17 cellular contexts compared by ENCODE assay signal in the genomic region with DNA sequence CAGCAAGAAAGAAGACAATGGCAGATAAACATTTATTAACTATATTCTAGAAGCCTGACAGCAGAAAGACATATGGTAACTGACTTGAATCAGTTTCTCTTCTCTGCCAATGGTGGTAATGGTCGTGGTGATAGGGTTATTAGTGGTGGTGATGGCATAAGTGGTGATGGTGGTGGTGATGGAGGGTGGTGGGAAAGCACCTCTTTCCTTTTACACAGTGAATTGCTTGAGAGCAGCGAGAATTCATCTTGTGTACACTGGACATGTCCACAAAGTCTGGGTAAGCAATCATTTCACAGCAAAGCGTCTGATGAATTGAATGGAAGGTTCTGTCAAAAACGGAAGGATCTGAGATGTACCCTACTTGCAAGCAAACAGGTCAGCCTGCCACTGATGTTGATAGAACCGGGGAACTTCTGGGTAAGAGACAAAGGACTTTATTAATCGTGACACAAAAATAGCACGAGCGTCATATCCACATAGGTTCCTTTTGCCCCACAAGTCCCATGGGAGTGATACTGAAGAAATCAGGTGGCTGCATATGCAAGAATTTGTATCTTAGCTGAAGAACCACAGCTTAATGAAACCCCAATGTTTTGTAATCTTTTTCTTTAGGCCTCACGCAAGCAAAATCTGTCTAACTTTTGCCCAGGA. TPM values are rescaled to one million over a fixed set of nuclear protein-coding genes. Genes with fewer than 3 reads are reported as not detected.
A peak's percentile ranks its signal among the peaks of the same experiment; 100 is the strongest.
DNase-seq lines count a peak whose midpoint lies in the region; ATAC-seq and TF ChIP-seq lines count a peak whose summit lies in the region.
"Had no signal": no experiment of that assay in that cellular context is flagged by ENCODE, and none has a peak within 500 bp of the region (broad histone marks: within the 10 kb centered on the region; RNA-seq: fewer than 3 reads in every experiment).

No MANE protein-coding gene starts in this region.

- no peaks in the 10 kb centered on the region for H3K9me2 ChIP-seq in Karpas-422 (replicated peaks; ENCODE audit: insufficient read depth, low read length)

- no peaks in the 10 kb centered on the region for H4K20me1 ChIP-seq in Karpas-422 (ENCODE audit: insufficient read depth, low read depth, low read length)

- H3K9me3 ChIP-seq in Karpas-422 (ENCODE audit: low read length) (no peaks in the 10 kb centered on the region), left ventricle myocardium inferior (replicated peaks) (no peaks in the 10 kb centered on the region)
- H3K9me3 ChIP-seq: SJCRH30, spleen had no signal

- DNase-seq in Karpas-422 (peak; percentile 83), OCI-M2 (lab: John Stamatoyannopoulos, UW; ENCODE audit: unreplicated experiment) (no peak), left ventricle myocardium inferior (no peak)
- DNase-seq in activated T-cell treated with anti-CD3 and anti-CD28 coated beads, Interleukin-2, amount 50 U/mL, for 72 hours = no peak
- DNase-seq: activated naive CD4-positive, alpha-beta T cell treated with anti-CD3 and anti-CD28 coated beads, Interleukin-2, amount 10 ng/mL, durations not matched to agents 7 days and 5 days; AML-193; GF-D8; islet precursor cell; NCI-H748 treated with DMSO at 0.1 percent for 48 hours; SJCRH30; spleen; stimulated activated CD8-positive, alpha-beta memory T cell treated with anti-CD3 and anti-CD28 coated beads, Interleukin-4, amount 100 ng/mL, for 48 hours had no signal

- H3K4me3 Mint-ChIP-seq in activated T-cell treated with anti-CD3 and anti-CD28 coated beads, Interleukin-2, amount 50 U/mL, for 72 hours = no peak overlapping the region
- H3K4me3 Mint-ChIP-seq in activated T-helper 17 cell treated with anti-CD3 and anti-CD28 coated beads, Interleukin-2, amount 50 U/mL, for 72 hours = no peak overlapping the region
- H3K4me3 Mint-ChIP-seq: activated naive CD4-positive, alpha-beta T cell treated with anti-CD3 and anti-CD28 coated beads, Interleukin-2, amount 10 ng/mL, durations not matched to agents 7 days and 5 days; neural progenitor cell had no signal

- ATAC-seq in GM18505 (IDR thresholded peaks at IDR 0.05; ENCODE audit: unreplicated experiment) (peak; percentile 66), GM21367 (IDR thresholded peaks at IDR 0.05; ENCODE audit: unreplicated experiment) (peak; percentile 54), HG02943 (IDR thresholded peaks at IDR 0.05; ENCODE audit: low read depth, unreplicated experiment) (peak; percentile 78)
- no peak for ATAC-seq in activated T-cell treated with anti-CD3 and anti-CD28 coated beads, Interleukin-2, amount 50 U/mL, for 72 hours (replicated peaks in 1 of 2)
- no peak for ATAC-seq in activated T-helper 17 cell treated with anti-CD3 and anti-CD28 coated beads, Interleukin-2, amount 50 U/mL, for 72 hours (replicated peaks)

- H3K4me1 ChIP-seq in Karpas-422 (ENCODE audit: low read length) (peaks cover 19% of the 10 kb centered on the region), left ventricle myocardium inferior (peaks cover under 1% of the 10 kb centered on the region)
- H3K4me1 ChIP-seq: neural progenitor cell, SJCRH30, spleen had no signal

- no peaks in the 10 kb centered on the region for H3K9me3 Mint-ChIP-seq in activated T-cell treated with anti-CD3 and anti-CD28 coated beads, Interleukin-2, amount 50 U/mL, for 72 hours
- no peaks in the 10 kb centered on the region for H3K9me3 Mint-ChIP-seq in activated T-helper 17 cell treated with anti-CD3 and anti-CD28 coated beads, Interleukin-2, amount 50 U/mL, for 72 hours
- H3K9me3 Mint-ChIP-seq: activated naive CD4-positive, alpha-beta T cell treated with anti-CD3 and anti-CD28 coated beads, Interleukin-2, amount 10 ng/mL, durations not matched to agents 7 days and 5 days; neural progenitor cell had no signal

- H3K9ac ChIP-seq in Karpas-422 (ENCODE audit: low read length) = no peak overlapping the region; the same call in 1 of the 2 replicates
- H3K9ac ChIP-seq: neural progenitor cell had no signal

- no peaks in the 10 kb centered on the region for H3K36me3 Mint-ChIP-seq in activated T-cell treated with anti-CD3 and anti-CD28 coated beads, Interleukin-2, amount 50 U/mL, for 72 hours (ENCODE audit: insufficient read depth in 2 of 2)
- H3K36me3 Mint-ChIP-seq in activated T-helper 17 cell treated with anti-CD3 and anti-CD28 coated beads, Interleukin-2, amount 50 U/mL, for 72 hours (ENCODE audit: low read depth) = no peaks in the 10 kb centered on the region
- H3K36me3 Mint-ChIP-seq: activated naive CD4-positive, alpha-beta T cell treated with anti-CD3 and anti-CD28 coated beads, Interleukin-2, amount 10 ng/mL, durations not matched to agents 7 days and 5 days; neural progenitor cell had no signal

- no peak overlapping the region for H3K27ac Mint-ChIP-seq in activated T-cell treated with anti-CD3 and anti-CD28 coated beads, Interleukin-2, amount 50 U/mL, for 72 hours
- H3K27ac Mint-ChIP-seq in activated T-helper 17 cell treated with anti-CD3 and anti-CD28 coated beads, Interleukin-2, amount 50 U/mL, for 72 hours = no peak overlapping the region
- H3K27ac Mint-ChIP-seq: activated naive CD4-positive, alpha-beta T cell treated with anti-CD3 and anti-CD28 coated beads, Interleukin-2, amount 10 ng/mL, durations not matched to agents 7 days and 5 days; neural progenitor cell had no signal

- TF ChIP-seq POLR2A in GM18505 (IDR thresholded peaks at IDR 0.05; ENCODE audit: borderline replicate concordance, extremely low read depth, insufficient read depth, insufficient read length) = no peak

- no peaks in the 10 kb centered on the region for H3K4me1 Mint-ChIP-seq in activated T-cell treated with anti-CD3 and anti-CD28 coated beads, Interleukin-2, amount 50 U/mL, for 72 hours (ENCODE audit: low read depth)
- H3K4me1 Mint-ChIP-seq in activated T-helper 17 cell treated with anti-CD3 and anti-CD28 coated beads, Interleukin-2, amount 50 U/mL, for 72 hours = no peaks in the 10 kb centered on the region
- H3K4me1 Mint-ChIP-seq: activated naive CD4-positive, alpha-beta T cell treated with anti-CD3 and anti-CD28 coated beads, Interleukin-2, amount 10 ng/mL, durations not matched to agents 7 days and 5 days; neural progenitor cell had no signal

- H3K27me3 Mint-ChIP-seq in activated T-cell treated with anti-CD3 and anti-CD28 coated beads, Interleukin-2, amount 50 U/mL, for 72 hours (ENCODE audit: low read depth) = peaks cover 11% of the 10 kb centered on the region
- H3K27me3 Mint-ChIP-seq in activated T-helper 17 cell treated with anti-CD3 and anti-CD28 coated beads, Interleukin-2, amount 50 U/mL, for 72 hours = no peaks in the 10 kb centered on the region

- H3K36me3 ChIP-seq in Karpas-422 (ENCODE audit: insufficient read depth, low read length) = no peaks in the 10 kb centered on the region
- no peaks in the 10 kb centered on the region for H3K36me3 ChIP-seq in left ventricle myocardium inferior
- H3K36me3 ChIP-seq: neural progenitor cell, SJCRH30, spleen had no signal

- peak overlapping the region; percentile 28; the same call in 1 of the 2 replicates for H3K27ac ChIP-seq in Karpas-422 (ENCODE audit: low read length)
- H3K27ac ChIP-seq in left ventricle myocardium inferior (replicated peaks) = no peak overlapping the region
- H3K27ac ChIP-seq: neural progenitor cell, SJCRH30, spleen had no signal

- H3K27me3 ChIP-seq in Karpas-422 (ENCODE audit: low read length) (no peaks in the 10 kb centered on the region), left ventricle myocardium inferior (ENCODE audit: low read depth) (no peaks in the 10 kb centered on the region)
- H3K27me3 ChIP-seq: neural progenitor cell, SJCRH30, spleen had no signal

- H3K79me2 ChIP-seq in Karpas-422 (ENCODE audit: low read length) = no peaks in the 10 kb centered on the region

- peak overlapping the region; percentile 54 for H3K4me2 ChIP-seq in Karpas-422 (ENCODE audit: low read depth, low read length, poor library complexity, severe bottlenecking)
- H3K4me2 ChIP-seq: neural progenitor cell had no signal

- H2AFZ ChIP-seq in Karpas-422 (ENCODE audit: low read length) = peak overlapping the region; percentile 18
- H2AFZ ChIP-seq: neural progenitor cell had no signal

- TF ChIP-seq CTCF in left ventricle myocardium inferior (IDR thresholded peaks at IDR 0.05; ENCODE audit: borderline replicate concordance) = no peak

- intact Hi-C loops in left ventricle myocardium inferior (cut with micrococcal nuclease) = no loop called here

- H3K4me3 ChIP-seq in Karpas-422 (ENCODE audit: low read length) = peak overlapping the region; percentile 15; the same call in 1 of the 2 replicates
- H3K4me3 ChIP-seq in left ventricle myocardium inferior = no peak overlapping the region
- H3K4me3 ChIP-seq: neural progenitor cell, SJCRH30, spleen had no signal

RNA-seq across cellular contexts. Expression of a gene that starts 23.5 kb away (rescaled TPM):
- 127 and 181 TPM in 2 replicates for total RNA-seq in Karpas-422 (2014; rRNA removed; shearing (Covaris generic); ENCODE audit: low replicate concordance)
- total RNA-seq in activated T-cell treated with anti-CD3 and anti-CD28 coated beads, Interleukin-2, amount 50 U/mL, for 72 hours = 10 to 100 TPM; 51.2 to 52.4 TPM
- 26.9 TPM for total RNA-seq in left ventricle myocardium inferior
- 10 to 100 TPM; 43.9 to 53.2 TPM for total RNA-seq in activated T-helper 17 cell treated with anti-CD3 and anti-CD28 coated beads, Interleukin-2, amount 50 U/mL, for 72 hours

Comparison
In these comparisons a context has a peak if more than half of its experiments do, and no peak if none do; other contexts are left out.
1. ATAC-seq: peak in GM18505 (single experiment), GM21367 (single experiment) and HG02943 (single experiment); none in activated T-cell treated with anti-CD3 and anti-CD28 coated beads, Interleukin-2, amount 50 U/mL, for 72 hours (0 of 2) and activated T-helper 17 cell treated with anti-CD3 and anti-CD28 coated beads, Interleukin-2, amount 50 U/mL, for 72 hours (single experiment).